In the genomic region with DNA sequence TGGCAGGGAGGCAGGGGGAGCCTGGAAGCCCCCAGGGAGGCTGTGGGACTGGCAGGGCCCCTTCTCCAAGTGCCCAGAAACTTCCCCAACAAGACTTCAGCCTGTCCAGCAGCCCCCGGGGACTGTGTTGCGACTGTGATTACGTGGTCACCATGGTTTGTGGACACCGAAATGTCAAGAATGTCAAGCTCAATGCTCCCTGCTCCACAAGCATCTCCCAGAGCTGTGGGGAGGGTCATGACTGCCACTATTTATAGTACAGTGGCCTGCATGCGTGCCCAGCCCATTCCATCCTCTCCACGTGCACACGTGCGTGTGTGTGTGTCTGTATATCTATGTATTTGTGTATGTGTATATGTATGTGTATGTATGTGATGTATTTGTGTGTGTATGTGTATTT, we compare ENCODE assay signal across 29 cellular contexts.
A peak's percentile ranks its signal among the peaks of the same experiment; 100 is the strongest.
DNase-seq lines count a peak whose midpoint lies in the region; ATAC-seq and TF ChIP-seq lines count a peak whose summit lies in the region.
"Had no signal": no experiment of that assay in that cellular context is flagged by ENCODE, and none has a peak within 500 bp of the region (broad histone marks: within the 10 kb centered on the region; RNA-seq: fewer than 3 reads in every experiment).

No MANE protein-coding gene starts in this region.

- H3K27me3 ChIP-seq in heart right ventricle, result no peaks in the 10 kb centered on the region
- no peaks in the 10 kb centered on the region for H3K27me3 ChIP-seq in fibroblast of lung (ENCODE audit: control insufficient read depth, insufficient read depth, low read length)
- H3K27me3 ChIP-seq in thyroid gland, result no peaks in the 10 kb centered on the region
- H3K27me3 ChIP-seq in esophagus muscularis mucosa, result no peaks in the 10 kb centered on the region
- H3K27me3 ChIP-seq in gastrocnemius medialis, result no peaks in the 10 kb centered on the region
- H3K27me3 ChIP-seq: BE2C, breast epithelium, tibial nerve had no signal

- ATAC-seq in heart right ventricle (peak in 7 of 8 donors; percentile 24 to 64 (median 42)), HG02870 (IDR thresholded peaks at IDR 0.05; ENCODE audit: unreplicated experiment) (no peak), gastrocnemius medialis (no peak)
- ATAC-seq: Panc1 had no signal

- no peak for TF ChIP-seq POLR2A in thyroid gland (IDR thresholded peaks at IDR 0.05)
- no peak for TF ChIP-seq POLR2A in esophagus muscularis mucosa (IDR thresholded peaks at IDR 0.05; ENCODE audit: low read depth)
- TF ChIP-seq POLR2A in gastrocnemius medialis (IDR thresholded peaks at IDR 0.05), result no peak

- H3K4me1 ChIP-seq in heart right ventricle (peaks cover 2 to 30% (median 17%) of the 10 kb centered on the region in 9 donors), fibroblast of lung (ENCODE audit: control insufficient read depth, extremely low read depth, insufficient read depth, low read length) (peaks cover 10% of the 10 kb centered on the region), thyroid gland (peaks cover 0 to 18% of the 10 kb centered on the region in 2 donors), esophagus muscularis mucosa (peaks cover 9 to 20% (median 16%) of the 10 kb centered on the region in 4 donors), gastrocnemius medialis (no peaks in the 10 kb centered on the region)
- H3K4me1 ChIP-seq: BE2C, breast epithelium, prostate gland had no signal

- in situ Hi-C loops in gastrocnemius medialis (cut with MboI; ENCODE audit: low sequenced_read_pairs in 4 of 4), result no loop called here

- H3K9ac ChIP-seq in fibroblast of lung (ENCODE audit: insufficient read depth, low read length), result no peak overlapping the region

- no peak for TF ChIP-seq CTCF in heart right ventricle (IDR thresholded peaks at IDR 0.05)
- no peak for TF ChIP-seq CTCF in fibroblast of lung (conservative IDR thresholded peaks at IDR 0.05 in 1 of 2, IDR thresholded peaks at IDR 0.05 in 1 of 2; ENCODE audit: low read depth in 1 of 2, low read length in 2 of 2)
- no peak for TF ChIP-seq CTCF in thyroid gland (IDR thresholded peaks at IDR 0.05)
- no peak for TF ChIP-seq CTCF in esophagus muscularis mucosa (IDR thresholded peaks at IDR 0.05)
- no peak for TF ChIP-seq CTCF in gastrocnemius medialis (IDR thresholded peaks at IDR 0.05 in 4 of 5, conservative IDR thresholded peaks at IDR 0.05 in 1 of 5)

- H3K9me3 ChIP-seq in heart right ventricle, result no peaks in the 10 kb centered on the region
- H3K9me3 ChIP-seq in fibroblast of lung (ENCODE audit: control insufficient read depth, insufficient read depth, low read depth, low read length), result no peaks in the 10 kb centered on the region
- H3K9me3 ChIP-seq in thyroid gland, result no peaks in the 10 kb centered on the region
- H3K9me3 ChIP-seq in esophagus muscularis mucosa, result no peaks in the 10 kb centered on the region
- no peaks in the 10 kb centered on the region for H3K9me3 ChIP-seq in gastrocnemius medialis
- H3K9me3 ChIP-seq: BE2C, breast epithelium, prostate gland, tibial nerve had no signal

- H4K20me1 ChIP-seq in fibroblast of lung (ENCODE audit: control insufficient read depth, extremely low read depth, insufficient read depth, low read length), result no peaks in the 10 kb centered on the region

- intact Hi-C loops in heart right ventricle (cut with DNase I), result loop anchor here in 2 of 10 donors (10.0 kb wide), 2 partner anchors 92 to 222 kb away; a partner anchor contains a TSS
- intact Hi-C loops in cardiac septum (cut with DNase I), result no loop called here
- intact Hi-C loops in thyroid gland (cut with DNase I), result no loop called here
- intact Hi-C loops in esophagus muscularis mucosa (cut with DNase I), result no loop called here
- intact Hi-C loops in gastrocnemius medialis (cut with DNase I; ENCODE audit: low total_unique reads), result no loop called here

- H3K4me2 ChIP-seq in fibroblast of lung (ENCODE audit: extremely low read depth, insufficient read depth, low read length), result no peak overlapping the region

- H3K27ac ChIP-seq in heart right ventricle, result peak overlapping the region in 2 of 10 donors; percentile 13 to 36
- H3K27ac ChIP-seq in fibroblast of lung (ENCODE audit: insufficient read depth, low read length), result no peak overlapping the region
- no peak overlapping the region for H3K27ac ChIP-seq in thyroid gland
- H3K27ac ChIP-seq in esophagus muscularis mucosa (replicated peaks in 1 of 4), result no peak overlapping the region
- no peak overlapping the region for H3K27ac ChIP-seq in gastrocnemius medialis
- H3K27ac ChIP-seq: breast epithelium, prostate gland, tibial nerve had no signal

- H3K4me3 ChIP-seq in heart right ventricle, result no peak overlapping the region
- no peak overlapping the region for H3K4me3 ChIP-seq in fibroblast of lung (replicated peaks in 1 of 4; ENCODE audit: control extremely low read depth in 1 of 4, insufficient read depth in 1 of 4, low read depth in 3 of 4, low read length in 4 of 4)
- no peak overlapping the region for H3K4me3 ChIP-seq in thyroid gland (replicated peaks in 1 of 3)
- H3K4me3 ChIP-seq in esophagus muscularis mucosa, result no peak overlapping the region
- no peak overlapping the region for H3K4me3 ChIP-seq in gastrocnemius medialis
- H3K4me3 ChIP-seq: breast epithelium, prostate gland, tibial nerve had no signal

- WGBS in heart right ventricle, 2 donors, result 27 to 40% methylated on average over 8 of the region's 8 CpGs
- WGBS in thyroid gland, 2 donors, result 75 to 81% methylated on average over 8 of the region's 8 CpGs
- 61% methylated on average over 5 of the region's 8 CpGs for WGBS in esophagus muscularis mucosa

- H3K79me2 ChIP-seq in fibroblast of lung (ENCODE audit: control insufficient read depth, insufficient read depth, low read length), result no peaks in the 10 kb centered on the region

- no peak for TF ChIP-seq EP300 in esophagus muscularis mucosa (IDR thresholded peaks at IDR 0.05)

- DNase-seq in heart right ventricle (peak in 1 of 2 donors; percentile 28), cardiac septum (ENCODE audit: low spot score) (no peak), fibroblast of lung (ENCODE audit: low read depth in 2 of 2) (no peak), myocyte (ENCODE audit: low read depth) (peak; percentile 93), thyroid gland (peak; percentile 12 to 22), esophagus muscularis mucosa (ENCODE audit: extremely low spot score) (no peak), gastrocnemius medialis (no peak)
- DNase-seq: activated CD4-positive, alpha-beta memory T cell treated with anti-CD3 and anti-CD28 coated beads, Interleukin-2, amount 10 ng/mL, durations not matched to agents 7 days and 5 days; activated CD4-positive, alpha-beta T cell treated with anti-CD3 and anti-CD28 coated beads for 1 hour; activated CD8-positive, alpha-beta memory T cell treated with anti-CD3 and anti-CD28 coated beads, Interleukin-2, amount 50 U/mL, for 4 hours; activated naive CD4-positive, alpha-beta T cell treated with anti-CD3 and anti-CD28 coated beads for 36 hours; amniotic stem cell; BE2C; DMS153; effector memory CD4-positive, alpha-beta T cell; erythroblast; H9; NCI-H1417 treated with DMSO at 0.1 percent for 48 hours; NCI-H2081 treated with DMSO at 0.1 percent for 48 hours; NCI-H226; SHP77 treated with DMSO at 0.1 percent for 48 hours; stimulated activated CD4-positive, alpha-beta T cell treated with anti-CD3 and anti-CD28 coated beads, Interleukin-15, amount 100 ng/mL, for 24 hours; stimulated activated CD4-positive, alpha-beta T cell treated with anti-CD3 and anti-CD28 coated beads, Interleukin-4, amount 100 ng/mL, for 4 hours; SW 1271 had no signal

- peak overlapping the region; percentile 6 for H2AFZ ChIP-seq in fibroblast of lung (ENCODE audit: low read length)

- H3K36me3 ChIP-seq in heart right ventricle, result no peaks in the 10 kb centered on the region
- no peaks in the 10 kb centered on the region for H3K36me3 ChIP-seq in fibroblast of lung (ENCODE audit: control insufficient read depth, insufficient read depth, low read length)
- H3K36me3 ChIP-seq in thyroid gland, result no peaks in the 10 kb centered on the region
- H3K36me3 ChIP-seq in esophagus muscularis mucosa, result no peaks in the 10 kb centered on the region
- no peaks in the 10 kb centered on the region for H3K36me3 ChIP-seq in gastrocnemius medialis
- H3K36me3 ChIP-seq: BE2C, breast epithelium, prostate gland, tibial nerve had no signal

Comparison
In these comparisons a context has a peak if more than half of its experiments do, and no peak if none do; other contexts are left out.
1. ATAC-seq: peak in heart right ventricle (7 of 8); none in HG02870 (single experiment) and gastrocnemius medialis (0 of 2).
2. DNase-seq: peak in myocyte (single experiment) and thyroid gland (2 of 2); none in cardiac septum (single experiment), fibroblast of lung (0 of 2), esophagus muscularis mucosa (single experiment) and gastrocnemius medialis (0 of 2).